In genomic region chr17:4209611-4210010, GRCh38 we compare ENCODE assay signal across 16 cellular contexts.
"Had no signal": no experiment of that assay in that cellular context is flagged by ENCODE, and none has a peak within 500 bp of the region (broad histone marks: within the 10 kb centered on the region; RNA-seq: fewer than 3 reads in every experiment).

No MANE protein-coding gene starts in this region.

- H3K36me3 ChIP-seq: thoracic aorta had no signal

- H3K9me3 Mint-ChIP-seq: activated T-cell treated with anti-CD3 and anti-CD28 coated beads, Interleukin-2, amount 50 U/mL, for 24 hours; nephron; stimulated activated naive CD8-positive, alpha-beta T cell treated with anti-CD3 and anti-CD28 coated beads, Interleukin-15, Interleukin-2, amounts not matched to agents 100 ng/mL and 50 ng/mL, for 24 hours had no signal

- ATAC-seq: activated CD4-positive, CD25-positive, alpha-beta regulatory T cell treated with anti-CD3 and anti-CD28 coated beads, Interleukin-2, amount 50 U/mL, for 24 hours; activated CD8-positive, alpha-beta memory T cell treated with anti-CD3 and anti-CD28 coated beads, Interleukin-2, amount 10 ng/mL, durations not matched to agents 7 days and 5 days; esophagus mucosa; lower lobe of right lung; mucosa of descending colon had no signal

- H3K27me3 ChIP-seq: brain microvascular endothelial cell had no signal

- H3K4me3 ChIP-seq: lower lobe of right lung, mucosa of descending colon, thoracic aorta had no signal

- H3K4me3 Mint-ChIP-seq: activated CD8-positive, alpha-beta memory T cell treated with anti-CD3 and anti-CD28 coated beads, Interleukin-2, amount 10 ng/mL, durations not matched to agents 7 days and 5 days; activated naive CD8-positive, alpha-beta T cell; activated T-cell treated with anti-CD3 and anti-CD28 coated beads, Interleukin-2, amount 50 U/mL, for 24 hours; nephron; stimulated activated naive CD8-positive, alpha-beta T cell treated with anti-CD3 and anti-CD28 coated beads, Interleukin-15, Interleukin-2, amounts not matched to agents 100 ng/mL and 50 ng/mL, for 24 hours had no signal

- H3K27ac ChIP-seq: brain microvascular endothelial cell, lower lobe of right lung had no signal

- H3K9me3 ChIP-seq: lower lobe of right lung, mucosa of descending colon, thoracic aorta had no signal

- H3K27ac Mint-ChIP-seq: activated CD8-positive, alpha-beta memory T cell treated with anti-CD3 and anti-CD28 coated beads, Interleukin-2, amount 10 ng/mL, durations not matched to agents 7 days and 5 days; activated naive CD8-positive, alpha-beta T cell; activated T-cell treated with anti-CD3 and anti-CD28 coated beads, Interleukin-2, amount 50 U/mL, for 24 hours; nephron; stimulated activated naive CD8-positive, alpha-beta T cell treated with anti-CD3 and anti-CD28 coated beads, Interleukin-15, Interleukin-2, amounts not matched to agents 100 ng/mL and 50 ng/mL, for 24 hours had no signal

- H3K27me3 Mint-ChIP-seq: activated CD8-positive, alpha-beta memory T cell treated with anti-CD3 and anti-CD28 coated beads, Interleukin-2, amount 10 ng/mL, durations not matched to agents 7 days and 5 days; activated naive CD8-positive, alpha-beta T cell; activated T-cell treated with anti-CD3 and anti-CD28 coated beads, Interleukin-2, amount 50 U/mL, for 24 hours; stimulated activated naive CD8-positive, alpha-beta T cell treated with anti-CD3 and anti-CD28 coated beads, Interleukin-15, Interleukin-2, amounts not matched to agents 100 ng/mL and 50 ng/mL, for 24 hours had no signal

- DNase-seq: activated CD8-positive, alpha-beta memory T cell treated with anti-CD3 and anti-CD28 coated beads, Interleukin-2, amount 10 ng/mL, durations not matched to agents 7 days and 5 days; activated effector memory CD4-positive, alpha-beta T cell treated with anti-CD3 and anti-CD28 coated beads, Interleukin-2, amount 50 U/mL, for 16 hours; activated T-cell treated with anti-CD3 and anti-CD28 coated beads, Interleukin-2, amount 50 U/mL, for 24 hours; brain microvascular endothelial cell; kidney; lower lobe of right lung; mucosa of descending colon; stimulated activated CD4-positive, alpha-beta T cell treated with anti-CD3 and anti-CD28 coated beads, Interleukin-15, amount 100 ng/mL, for 24 hours; stimulated activated CD4-positive, alpha-beta T cell treated with anti-CD3 and anti-CD28 coated beads, Interleukin-4, amount 100 ng/mL, for 24 hours; T-helper 2 cell had no signal
